Comparison of ENCODE assay signal across 11 cellular contexts in genomic region chr1:241849345-241849695, GRCh38. TPM values are rescaled to one million over a fixed set of nuclear protein-coding genes. Genes with fewer than 3 reads are reported as not detected.
DNase-seq lines count a peak whose midpoint lies in the region; ATAC-seq, FAIRE-seq and TF ChIP-seq lines count a peak whose summit lies in the region.
"Had no signal": no experiment of that assay in that cellular context is flagged by ENCODE, and none has a peak within 500 bp of the region (broad histone marks: within the 10 kb centered on the region; RNA-seq: fewer than 3 reads in every experiment).

No MANE protein-coding gene starts in this region.

- H3K4me2 ChIP-seq in astrocyte (ENCODE audit: low read length): peak overlapping the region; percentile 98

- no peak overlapping the region for H2AFZ ChIP-seq in astrocyte (ENCODE audit: low read depth, low read length)

- H3K9me3 Mint-ChIP-seq in astrocyte (ENCODE audit: unreplicated experiment) (no peaks in the 10 kb centered on the region), neural crest cell (no peaks in the 10 kb centered on the region)

- no peaks in the 10 kb centered on the region for H3K27me3 ChIP-seq in astrocyte (ENCODE audit: insufficient read depth, low read length)

- H3K4me3 ChIP-seq in LNCaP clone FGC (ENCODE audit: low read depth, low read length) (peak overlapping the region; percentile 78), astrocyte (ENCODE audit: insufficient read depth, low read depth, low read length) (peak overlapping the region; percentile 92)

- no peak overlapping the region for H3K27ac ChIP-seq in astrocyte (ENCODE audit: low read depth, low read length)

- H3K4me3 Mint-ChIP-seq in astrocyte (ENCODE audit: unreplicated experiment): no peak overlapping the region
- peak overlapping the region; percentile 97 for H3K4me3 Mint-ChIP-seq in neural crest cell

- H3K36me3 Mint-ChIP-seq in astrocyte (ENCODE audit: low read depth, unreplicated experiment): no peaks in the 10 kb centered on the region
- peaks cover 10% of the 10 kb centered on the region for H3K36me3 Mint-ChIP-seq in neural crest cell (ENCODE audit: low read depth)

- H4K20me1 ChIP-seq in astrocyte (ENCODE audit: insufficient read depth, low read length): no peaks in the 10 kb centered on the region

- no peak for ATAC-seq in HG02852 (IDR thresholded peaks at IDR 0.05; ENCODE audit: unreplicated experiment)

- H3K27ac Mint-ChIP-seq in astrocyte (ENCODE audit: unreplicated experiment) (no peak overlapping the region), neural crest cell (ENCODE audit: unreplicated experiment) (no peak overlapping the region)

- H3K27me3 Mint-ChIP-seq in astrocyte (ENCODE audit: low read depth, unreplicated experiment) (no peaks in the 10 kb centered on the region), neural crest cell (ENCODE audit: low read depth) (no peaks in the 10 kb centered on the region)

- no peak for FAIRE-seq in astrocyte (lab: Jason Lieb, UNC)
- FAIRE-seq: A204.1, kidney had no signal

- DNase-seq in NCI-H2227 (lab: John Stamatoyannopoulos, UW; ENCODE audit: unreplicated experiment) (peak; percentile 40), NCI-H2227 treated with DMSO at 0.1 percent for 48 hours (lab: John Stamatoyannopoulos, UW) (no peak), LNCaP clone FGC (ENCODE audit: low read depth) (no peak), astrocyte (ENCODE audit: low read depth) (no peak), neural crest cell (ENCODE audit: low read depth, low spot score) (no peak), NCI-H345 (lab: John Stamatoyannopoulos, UW) (no peak), dermis blood vessel endothelial cell (no peak)
- DNase-seq: kidney, NCI-H1417 treated with DMSO at 0.1 percent for 48 hours had no signal

- peaks cover 4% of the 10 kb centered on the region for H3K36me3 ChIP-seq in astrocyte (ENCODE audit: insufficient read depth, low read length)

- peaks cover 18% of the 10 kb centered on the region for H3K79me2 ChIP-seq in astrocyte (ENCODE audit: insufficient read depth, low read length)

- TF ChIP-seq CTCF in LNCaP clone FGC (IDR thresholded peaks at IDR 0.05; ENCODE audit: control insufficient read depth, extremely low read depth, insufficient read depth) (no peak), astrocyte (IDR thresholded peaks at IDR 0.05; ENCODE audit: insufficient read depth, low read depth, low read length) (no peak), neural crest cell (conservative IDR thresholded peaks at IDR 0.05) (no peak)

- H3K9ac ChIP-seq in astrocyte (ENCODE audit: low read length): peak overlapping the region; percentile 94

- no peaks in the 10 kb centered on the region for H3K9me3 ChIP-seq in astrocyte (ENCODE audit: insufficient read depth, low read depth, low read length)

- peaks cover 10% of the 10 kb centered on the region for H3K4me1 ChIP-seq in astrocyte (ENCODE audit: insufficient read depth, low read length)

- H3K4me1 Mint-ChIP-seq in astrocyte (ENCODE audit: low read depth, unreplicated experiment) (no peaks in the 10 kb centered on the region), neural crest cell (peaks cover 27% of the 10 kb centered on the region)

RNA-seq across cellular contexts. Expression of gene EXO1, which starts 1.3 kb away (rescaled TPM):
- total RNA-seq in astrocyte: 2.9 and 3.8 TPM in 2 replicates
- total RNA-seq in neural crest cell: 49.2 and 49.3 TPM in 2 replicates
- 6.8 and 17.6 TPM in 2 replicates for total RNA-seq in dermis blood vessel endothelial cell
